In the genomic region with DNA sequence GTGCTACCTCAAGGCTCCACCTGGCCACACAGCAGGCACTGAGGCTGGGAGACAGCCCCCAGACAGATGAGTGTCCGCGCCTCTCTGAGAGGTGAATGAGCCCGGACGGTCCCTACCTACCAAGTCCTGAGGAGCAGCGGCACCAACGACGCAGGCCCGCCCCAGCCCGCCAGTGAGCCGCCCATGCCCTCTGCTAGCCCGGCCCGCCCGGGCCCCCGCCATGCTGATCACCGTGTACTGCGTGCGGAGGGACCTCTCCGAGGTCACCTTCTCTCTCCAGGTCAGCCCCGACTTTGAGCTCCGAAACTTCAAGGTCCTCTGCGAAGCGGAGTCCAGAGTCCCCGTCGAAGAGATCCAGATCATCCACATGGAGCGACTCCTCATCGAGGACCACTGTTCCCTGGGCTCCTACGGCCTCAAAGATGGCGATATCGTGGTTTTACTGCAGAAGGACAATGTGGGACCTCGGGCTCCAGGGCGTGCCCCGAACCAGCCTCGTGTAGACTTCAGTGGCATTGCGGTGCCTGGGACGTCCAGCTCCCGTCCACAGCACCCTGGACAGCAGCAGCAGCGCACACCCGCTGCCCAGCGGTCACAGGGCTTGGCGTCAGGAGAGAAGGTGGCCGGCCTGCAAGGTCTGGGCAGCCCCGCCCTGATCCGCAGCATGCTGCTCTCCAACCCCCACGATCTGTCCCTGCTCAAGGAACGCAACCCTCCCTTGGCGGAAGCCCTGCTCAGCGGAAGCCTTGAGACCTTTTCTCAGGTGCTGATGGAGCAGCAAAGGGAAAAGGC, we compare ENCODE assay signal across 2 cellular contexts.
TF ChIP-seq lines count a peak whose summit lies in the region.

A gene (plus strand): TSS at position 38 of the 792 bp plus-strand sequence. CDS start 183 bp downstream, at position 221.

TF ChIP-seq in SK-N-SH, 30 proteins besides CTCF, POLR2A, EP300 and RAD21 (continued from another document):
- TF ChIP-seq, protein P1, sequence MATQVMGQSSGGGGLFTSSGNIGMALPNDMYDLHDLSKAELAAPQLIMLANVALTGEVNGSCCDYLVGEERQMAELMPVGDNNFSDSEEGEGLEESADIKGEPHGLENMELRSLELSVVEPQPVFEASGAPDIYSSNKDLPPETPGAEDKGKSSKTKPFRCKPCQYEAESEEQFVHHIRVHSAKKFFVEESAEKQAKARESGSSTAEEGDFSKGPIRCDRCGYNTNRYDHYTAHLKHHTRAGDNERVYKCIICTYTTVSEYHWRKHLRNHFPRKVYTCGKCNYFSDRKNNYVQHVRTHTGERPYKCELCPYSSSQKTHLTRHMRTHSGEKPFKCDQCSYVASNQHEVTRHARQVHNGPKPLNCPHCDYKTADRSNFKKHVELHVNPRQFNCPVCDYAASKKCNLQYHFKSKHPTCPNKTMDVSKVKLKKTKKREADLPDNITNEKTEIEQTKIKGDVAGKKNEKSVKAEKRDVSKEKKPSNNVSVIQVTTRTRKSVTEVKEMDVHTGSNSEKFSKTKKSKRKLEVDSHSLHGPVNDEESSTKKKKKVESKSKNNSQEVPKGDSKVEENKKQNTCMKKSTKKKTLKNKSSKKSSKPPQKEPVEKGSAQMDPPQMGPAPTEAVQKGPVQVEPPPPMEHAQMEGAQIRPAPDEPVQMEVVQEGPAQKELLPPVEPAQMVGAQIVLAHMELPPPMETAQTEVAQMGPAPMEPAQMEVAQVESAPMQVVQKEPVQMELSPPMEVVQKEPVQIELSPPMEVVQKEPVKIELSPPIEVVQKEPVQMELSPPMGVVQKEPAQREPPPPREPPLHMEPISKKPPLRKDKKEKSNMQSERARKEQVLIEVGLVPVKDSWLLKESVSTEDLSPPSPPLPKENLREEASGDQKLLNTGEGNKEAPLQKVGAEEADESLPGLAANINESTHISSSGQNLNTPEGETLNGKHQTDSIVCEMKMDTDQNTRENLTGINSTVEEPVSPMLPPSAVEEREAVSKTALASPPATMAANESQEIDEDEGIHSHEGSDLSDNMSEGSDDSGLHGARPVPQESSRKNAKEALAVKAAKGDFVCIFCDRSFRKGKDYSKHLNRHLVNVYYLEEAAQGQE (IDR thresholded peaks at IDR 0.05; ENCODE audit: low read depth, low read length): peak; percentile 65; the same call in 1 of the 2 replicates

TF ChIP-seq in SK-N-SH treated with all-trans-retinoic acid at 6 μM for 48 hours, 23 proteins besides CTCF, POLR2A, EP300 and RAD21 (continued from another document):
- TF ChIP-seq, protein P2, sequence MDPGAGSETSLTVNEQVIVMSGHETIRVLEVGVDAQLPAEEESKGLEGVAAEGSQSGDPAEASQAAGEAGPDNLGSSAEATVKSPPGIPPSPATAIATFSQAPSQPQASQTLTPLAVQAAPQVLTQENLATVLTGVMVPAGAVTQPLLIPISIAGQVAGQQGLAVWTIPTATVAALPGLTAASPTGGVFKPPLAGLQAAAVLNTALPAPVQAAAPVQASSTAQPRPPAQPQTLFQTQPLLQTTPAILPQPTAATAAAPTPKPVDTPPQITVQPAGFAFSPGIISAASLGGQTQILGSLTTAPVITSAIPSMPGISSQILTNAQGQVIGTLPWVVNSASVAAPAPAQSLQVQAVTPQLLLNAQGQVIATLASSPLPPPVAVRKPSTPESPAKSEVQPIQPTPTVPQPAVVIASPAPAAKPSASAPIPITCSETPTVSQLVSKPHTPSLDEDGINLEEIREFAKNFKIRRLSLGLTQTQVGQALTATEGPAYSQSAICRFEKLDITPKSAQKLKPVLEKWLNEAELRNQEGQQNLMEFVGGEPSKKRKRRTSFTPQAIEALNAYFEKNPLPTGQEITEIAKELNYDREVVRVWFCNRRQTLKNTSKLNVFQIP (CRISPR knock-in tag; IDR thresholded peaks at IDR 0.05; ENCODE audit: borderline replicate concordance, low read depth): no peak
- no peak for TF ChIP-seq ISL1 (CRISPR knock-in tag; IDR thresholded peaks at IDR 0.05)
- TF ChIP-seq ZC3H10 (CRISPR knock-in tag; IDR thresholded peaks at IDR 0.05): no peak
- no peak for TF ChIP-seq ZNF70 (CRISPR knock-in tag; IDR thresholded peaks at IDR 0.05)
- no peak for TF ChIP-seq OSR1 (CRISPR knock-in tag; IDR thresholded peaks at IDR 0.05)
- TF ChIP-seq, protein P3, sequence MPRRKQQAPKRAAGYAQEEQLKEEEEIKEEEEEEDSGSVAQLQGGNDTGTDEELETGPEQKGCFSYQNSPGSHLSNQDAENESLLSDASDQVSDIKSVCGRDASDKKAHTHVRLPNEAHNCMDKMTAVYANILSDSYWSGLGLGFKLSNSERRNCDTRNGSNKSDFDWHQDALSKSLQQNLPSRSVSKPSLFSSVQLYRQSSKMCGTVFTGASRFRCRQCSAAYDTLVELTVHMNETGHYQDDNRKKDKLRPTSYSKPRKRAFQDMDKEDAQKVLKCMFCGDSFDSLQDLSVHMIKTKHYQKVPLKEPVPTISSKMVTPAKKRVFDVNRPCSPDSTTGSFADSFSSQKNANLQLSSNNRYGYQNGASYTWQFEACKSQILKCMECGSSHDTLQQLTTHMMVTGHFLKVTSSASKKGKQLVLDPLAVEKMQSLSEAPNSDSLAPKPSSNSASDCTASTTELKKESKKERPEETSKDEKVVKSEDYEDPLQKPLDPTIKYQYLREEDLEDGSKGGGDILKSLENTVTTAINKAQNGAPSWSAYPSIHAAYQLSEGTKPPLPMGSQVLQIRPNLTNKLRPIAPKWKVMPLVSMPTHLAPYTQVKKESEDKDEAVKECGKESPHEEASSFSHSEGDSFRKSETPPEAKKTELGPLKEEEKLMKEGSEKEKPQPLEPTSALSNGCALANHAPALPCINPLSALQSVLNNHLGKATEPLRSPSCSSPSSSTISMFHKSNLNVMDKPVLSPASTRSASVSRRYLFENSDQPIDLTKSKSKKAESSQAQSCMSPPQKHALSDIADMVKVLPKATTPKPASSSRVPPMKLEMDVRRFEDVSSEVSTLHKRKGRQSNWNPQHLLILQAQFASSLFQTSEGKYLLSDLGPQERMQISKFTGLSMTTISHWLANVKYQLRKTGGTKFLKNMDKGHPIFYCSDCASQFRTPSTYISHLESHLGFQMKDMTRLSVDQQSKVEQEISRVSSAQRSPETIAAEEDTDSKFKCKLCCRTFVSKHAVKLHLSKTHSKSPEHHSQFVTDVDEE (CRISPR knock-in tag; IDR thresholded peaks at IDR 0.05): no peak
- TF ChIP-seq ZFP30 (CRISPR knock-in tag; IDR thresholded peaks at IDR 0.05): no peak
- TF ChIP-seq TOX (CRISPR knock-in tag; IDR thresholded peaks at IDR 0.05; ENCODE audit: borderline replicate concordance): no peak
- no peak for TF ChIP-seq BACH2 (CRISPR knock-in tag; IDR thresholded peaks at IDR 0.05; ENCODE audit: borderline replicate concordance)
- no peak for TF ChIP-seq ZNF8 (CRISPR knock-in tag; IDR thresholded peaks at IDR 0.05)
- TF ChIP-seq, protein P4, sequence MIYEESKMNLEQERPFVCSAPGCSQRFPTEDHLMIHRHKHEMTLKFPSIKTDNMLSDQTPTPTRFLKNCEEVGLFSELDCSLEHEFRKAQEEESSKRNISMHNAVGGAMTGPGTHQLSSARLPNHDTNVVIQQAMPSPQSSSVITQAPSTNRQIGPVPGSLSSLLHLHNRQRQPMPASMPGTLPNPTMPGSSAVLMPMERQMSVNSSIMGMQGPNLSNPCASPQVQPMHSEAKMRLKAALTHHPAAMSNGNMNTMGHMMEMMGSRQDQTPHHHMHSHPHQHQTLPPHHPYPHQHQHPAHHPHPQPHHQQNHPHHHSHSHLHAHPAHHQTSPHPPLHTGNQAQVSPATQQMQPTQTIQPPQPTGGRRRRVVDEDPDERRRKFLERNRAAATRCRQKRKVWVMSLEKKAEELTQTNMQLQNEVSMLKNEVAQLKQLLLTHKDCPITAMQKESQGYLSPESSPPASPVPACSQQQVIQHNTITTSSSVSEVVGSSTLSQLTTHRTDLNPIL (CRISPR knock-in tag; IDR thresholded peaks at IDR 0.05; ENCODE audit: low read depth): no peak
